Comparison of ENCODE assay signal across 8 cellular contexts in genomic region chr10:24900888-24901685, GRCh38. TPM values are rescaled to one million over a fixed set of nuclear protein-coding genes. Genes with fewer than 3 reads are reported as not detected.
DNase-seq lines count a peak whose midpoint lies in the region; ATAC-seq and TF ChIP-seq lines count a peak whose summit lies in the region.

No MANE protein-coding gene starts in this region.

- peaks cover 20% of the 10 kb centered on the region for H3K4me1 Mint-ChIP-seq in T-helper 2 cell treated with Interferon-gamma antibody and Interleukin-4, amounts not matched to agents 5 μg/mL and 100 μg/mL, for 36 hours (ENCODE audit: low read depth)

- no peaks in the 10 kb centered on the region for H3K27me3 Mint-ChIP-seq in T-helper 2 cell treated with Interferon-gamma antibody and Interleukin-4, amounts not matched to agents 5 μg/mL and 100 μg/mL, for 36 hours (ENCODE audit: low read depth)

- CTCF ChIA-PET in HEK293 (lab: Yijun Ruan, JAX): no interaction called here

- no peak overlapping the region for H3K27ac ChIP-seq in HEK293 (ENCODE audit: extremely low read depth, low read depth, low read length)

- H3K9me3 Mint-ChIP-seq in T-helper 2 cell treated with Interferon-gamma antibody and Interleukin-4, amounts not matched to agents 5 μg/mL and 100 μg/mL, for 36 hours: peaks cover 3% of the 10 kb centered on the region

- H3K9me3 ChIP-seq in HEK293 (ENCODE audit: control insufficient read depth, insufficient read depth, low read depth, low read length): no peaks in the 10 kb centered on the region

- H3K4me3 ChIP-seq in HEK293 (ENCODE audit: low read depth, low read length): no peak overlapping the region

- POLR2A ChIA-PET in HEK293 (lab: Yijun Ruan, JAX): no interaction called here

- ATAC-seq in GM18517 (IDR thresholded peaks at IDR 0.05; ENCODE audit: unreplicated experiment): peak; percentile 81
- peak; percentile 55 to 65 for ATAC-seq in left cardiac atrium

- H3K4me1 ChIP-seq in HEK293 (ENCODE audit: control insufficient read depth, insufficient read depth, low read length): 0 out of 2 replicates have a peak, but pooled peaks cover 4% of the 10 kb centered on the region

- no peaks in the 10 kb centered on the region for H3K36me3 ChIP-seq in HEK293 (ENCODE audit: control insufficient read depth in 2 of 2, insufficient read depth in 1 of 2, low read length in 2 of 2)

- intact Hi-C loops in left cardiac atrium (cut with DNase I): no loop called here

- no peaks in the 10 kb centered on the region for H3K36me3 Mint-ChIP-seq in T-helper 2 cell treated with Interferon-gamma antibody and Interleukin-4, amounts not matched to agents 5 μg/mL and 100 μg/mL, for 36 hours (ENCODE audit: low read depth)

- H3K4me3 Mint-ChIP-seq in T-helper 2 cell treated with Interferon-gamma antibody and Interleukin-4, amounts not matched to agents 5 μg/mL and 100 μg/mL, for 36 hours: no peak overlapping the region

- no peak overlapping the region for H3K27ac Mint-ChIP-seq in T-helper 2 cell treated with Interferon-gamma antibody and Interleukin-4, amounts not matched to agents 5 μg/mL and 100 μg/mL, for 36 hours

- no peak for TF ChIP-seq CTCF in HEK293 (tag by site-specific recombination; IDR thresholded peaks at IDR 0.05)

- DNase-seq in NOMO-1 (lab: John Stamatoyannopoulos, UW; ENCODE audit: unreplicated experiment in 2 of 2): peak; percentile 70 to 87
- no peak for DNase-seq in left cardiac atrium
- DNase-seq in T-helper 2 cell treated with Interferon-gamma antibody and Interleukin-4, amounts not matched to agents 5 μg/mL and 100 μg/mL, for 36 hours (ENCODE audit: low spot score): no peak
- DNase-seq in NCI-H1694 (lab: John Stamatoyannopoulos, UW): no peak
- DNase-seq in NCI-H1436 (lab: John Stamatoyannopoulos, UW): no peak
- no peak for DNase-seq in islet precursor cell

TF ChIP-seq in HEK293, 187 proteins besides CTCF, POLR2A, EP300 and RAD21:
- no peak for TF ChIP-seq MEIS1 (CRISPR knock-in tag; IDR thresholded peaks at IDR 0.05; ENCODE audit: borderline replicate concordance)
- 0 out of 2 replicates have a peak, but pooled peaks have one; percentile 26 for TF ChIP-seq SCRT2 (tag by site-specific recombination; IDR thresholded peaks at IDR 0.05)
- peak; percentile 17; the same call in 1 of the 2 replicates for TF ChIP-seq ZNF121 (tag by site-specific recombination; IDR thresholded peaks at IDR 0.05)
TF ChIP-seq in HEK293: peak in this region for 2.

RNA-seq across cellular contexts. Expression of gene PRTFDC1, which starts 51.3 kb away (rescaled TPM):
- total RNA-seq in left cardiac atrium: 1 to 10 TPM; 6.3 to 6.6 TPM

Comparison
In these comparisons a context has a peak if more than half of its experiments do, and no peak if none do; other contexts are left out.
1. DNase-seq: peak in NOMO-1 (2 of 2); none in left cardiac atrium (single experiment), T-helper 2 cell treated with Interferon-gamma antibody and Interleukin-4, amounts not matched to agents 5 μg/mL and 100 μg/mL, for 36 hours (single experiment), NCI-H1694 (single experiment), NCI-H1436 (single experiment) and islet precursor cell (single experiment).